ENCODE assay signal across 38 cellular contexts in the genomic region with DNA sequence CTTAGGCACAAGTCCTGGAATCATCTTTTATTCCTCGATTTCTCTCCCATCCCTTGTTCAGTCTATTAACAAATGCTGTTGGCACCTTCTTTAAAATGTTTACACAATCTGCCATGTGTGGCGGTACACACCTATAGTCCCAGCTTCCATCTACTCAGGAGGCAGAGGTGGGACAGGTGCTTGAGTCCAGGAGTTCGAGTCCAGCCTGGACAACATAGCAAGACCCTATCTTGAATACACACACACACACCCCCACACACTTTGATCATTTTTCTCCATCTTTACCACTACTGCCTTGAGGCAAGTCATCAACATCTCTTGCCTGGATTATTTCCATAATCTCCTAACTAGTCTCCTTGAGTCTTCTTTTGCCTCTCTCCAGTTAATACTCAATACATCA.
"Had no signal": no experiment of that assay in that cellular context is flagged by ENCODE, and none has a peak within 500 bp of the region (broad histone marks: within the 10 kb centered on the region; RNA-seq: fewer than 3 reads in every experiment).

No MANE protein-coding gene starts in this region.

- H3K4me1 ChIP-seq: adrenal gland, ascending aorta, body of pancreas, breast epithelium had no signal

- H3K4me3 ChIP-seq: adrenal gland, ascending aorta, body of pancreas, breast epithelium, cardiac muscle cell had no signal

- H3K4me3 Mint-ChIP-seq: activated naive CD4-positive, alpha-beta T cell treated with anti-CD3 and anti-CD28 coated beads for 36 hours; activated naive CD4-positive, alpha-beta T cell treated with anti-CD3 and anti-CD28 coated beads, Interleukin-2, amount 10 ng/mL, durations not matched to agents 7 days and 5 days; activated naive CD4-positive, alpha-beta T cell treated with anti-CD3 and anti-CD28 coated beads, Interleukin-2, amount 50 U/mL, for 24 hours; activated naive CD8-positive, alpha-beta T cell; activated naive CD8-positive, alpha-beta T cell treated with anti-CD3 and anti-CD28 coated beads for 36 hours; activated naive CD8-positive, alpha-beta T cell treated with anti-CD3 and anti-CD28 coated beads, Interleukin-2, amount 10 ng/mL, durations not matched to agents 7 days and 5 days; activated naive CD8-positive, alpha-beta T cell treated with anti-CD3 and anti-CD28 coated beads, Interleukin-2, amount 50 U/mL, for 24 hours; activated T-cell treated with anti-CD3 and anti-CD28 coated beads, Interleukin-2, amount 50 U/mL, for 24 hours; activated T-cell treated with anti-CD3 and anti-CD28 coated beads, Interleukin-2, amount 50 U/mL, for 4 hours; activated T-cell treated with anti-CD3 and anti-CD28 coated beads, Interleukin-2, amount 50 U/mL, for 72 hours; activated T-helper 1 cell treated with anti-CD3 and anti-CD28 coated beads, Interleukin-12 subunit alpha, Interleukin-12 subunit beta, Interleukin-2, Interleukin-4 antibody, amounts not matched to agents 30 ng/mL and 10 ng/mL and 1 ng/mL, durations not matched to agents 14 hours and 24 hours and 36 hours; activated T-helper 17 cell treated with anti-CD3 and anti-CD28 coated beads, Interleukin-2, amount 50 U/mL, for 72 hours; brain; central memory CD8-positive, alpha-beta T cell had no signal

- H3K27me3 Mint-ChIP-seq: activated naive CD4-positive, alpha-beta T cell treated with anti-CD3 and anti-CD28 coated beads, Interleukin-2, amount 50 U/mL, for 24 hours; activated naive CD8-positive, alpha-beta T cell; activated naive CD8-positive, alpha-beta T cell treated with anti-CD3 and anti-CD28 coated beads for 36 hours; activated naive CD8-positive, alpha-beta T cell treated with anti-CD3 and anti-CD28 coated beads, Interleukin-2, amount 10 ng/mL, durations not matched to agents 7 days and 5 days; activated naive CD8-positive, alpha-beta T cell treated with anti-CD3 and anti-CD28 coated beads, Interleukin-2, amount 50 U/mL, for 24 hours; activated T-cell treated with anti-CD3 and anti-CD28 coated beads, Interleukin-2, amount 50 U/mL, for 24 hours; activated T-helper 17 cell treated with anti-CD3 and anti-CD28 coated beads, Interleukin-2, amount 50 U/mL, for 72 hours; brain; central memory CD8-positive, alpha-beta T cell had no signal

- H3K9me3 Mint-ChIP-seq: activated naive CD4-positive, alpha-beta T cell treated with anti-CD3 and anti-CD28 coated beads for 36 hours; activated naive CD4-positive, alpha-beta T cell treated with anti-CD3 and anti-CD28 coated beads, Interleukin-2, amount 50 U/mL, for 24 hours; activated T-cell treated with anti-CD3 and anti-CD28 coated beads, Interleukin-2, amount 50 U/mL, for 24 hours; activated T-cell treated with anti-CD3 and anti-CD28 coated beads, Interleukin-2, amount 50 U/mL, for 4 hours; activated T-helper 17 cell treated with anti-CD3 and anti-CD28 coated beads, Interleukin-2, amount 50 U/mL, for 72 hours had no signal

- H3K27ac Mint-ChIP-seq: activated naive CD4-positive, alpha-beta T cell treated with anti-CD3 and anti-CD28 coated beads for 36 hours; activated naive CD4-positive, alpha-beta T cell treated with anti-CD3 and anti-CD28 coated beads, Interleukin-2, amount 10 ng/mL, durations not matched to agents 7 days and 5 days; activated naive CD4-positive, alpha-beta T cell treated with anti-CD3 and anti-CD28 coated beads, Interleukin-2, amount 50 U/mL, for 24 hours; activated naive CD4-positive, alpha-beta T cell treated with anti-CD3 and anti-CD28 coated beads, Interleukin-2, amount 50 U/mL, for 72 hours; activated naive CD8-positive, alpha-beta T cell; activated naive CD8-positive, alpha-beta T cell treated with anti-CD3 and anti-CD28 coated beads for 36 hours; activated naive CD8-positive, alpha-beta T cell treated with anti-CD3 and anti-CD28 coated beads, Interleukin-2, amount 10 ng/mL, durations not matched to agents 7 days and 5 days; activated naive CD8-positive, alpha-beta T cell treated with anti-CD3 and anti-CD28 coated beads, Interleukin-2, amount 50 U/mL, for 24 hours; activated T-cell treated with anti-CD3 and anti-CD28 coated beads, Interleukin-2, amount 50 U/mL, for 24 hours; activated T-cell treated with anti-CD3 and anti-CD28 coated beads, Interleukin-2, amount 50 U/mL, for 72 hours; activated T-helper 1 cell treated with anti-CD3 and anti-CD28 coated beads, Interleukin-12 subunit alpha, Interleukin-12 subunit beta, Interleukin-2, Interleukin-4 antibody, amounts not matched to agents 30 ng/mL and 10 ng/mL and 1 ng/mL, durations not matched to agents 14 hours and 24 hours and 36 hours; activated T-helper 17 cell treated with anti-CD3 and anti-CD28 coated beads, Interleukin-2, amount 50 U/mL, for 72 hours; activated T-helper 2 cell treated with anti-CD3 and anti-CD28 coated beads, Interferon-gamma antibody, Interleukin-2, Interleukin-4, amounts not matched to agents 10 μg/mL and 5 μg/mL and 100 μg/mL, durations not matched to agents 14 hours and 24 hours and 36 hours; brain had no signal

- H3K36me3 Mint-ChIP-seq: activated naive CD4-positive, alpha-beta T cell treated with anti-CD3 and anti-CD28 coated beads, Interleukin-2, amount 10 ng/mL, durations not matched to agents 7 days and 5 days; brain had no signal

- H3K27me3 ChIP-seq: adrenal gland, ascending aorta, body of pancreas, brain microvascular endothelial cell, breast epithelium, cardiac muscle cell had no signal

- H3K4me1 Mint-ChIP-seq: activated naive CD4-positive, alpha-beta T cell treated with anti-CD3 and anti-CD28 coated beads, Interleukin-2, amount 10 ng/mL, durations not matched to agents 7 days and 5 days; activated naive CD4-positive, alpha-beta T cell treated with anti-CD3 and anti-CD28 coated beads, Interleukin-2, amount 50 U/mL, for 24 hours; activated naive CD8-positive, alpha-beta T cell treated with anti-CD3 and anti-CD28 coated beads, Interleukin-2, amount 50 U/mL, for 24 hours; activated T-helper 17 cell treated with anti-CD3 and anti-CD28 coated beads, Interleukin-2, amount 50 U/mL, for 72 hours; central memory CD8-positive, alpha-beta T cell had no signal

- DNase-seq: activated effector memory CD4-positive, alpha-beta T cell treated with anti-CD3 and anti-CD28 coated beads, Interleukin-2, amount 50 U/mL, for 16 hours; activated effector memory CD4-positive, alpha-beta T cell treated with Interleukin-2 at 50 U/mL for 16 hours; activated gamma-delta T cell; activated gamma-delta T cell treated with Interleukin-2 at 50 U/mL for 16 hours; activated naive CD4-positive, alpha-beta T cell; activated naive CD4-positive, alpha-beta T cell treated with anti-CD3 and anti-CD28 coated beads for 36 hours; activated naive CD4-positive, alpha-beta T cell treated with anti-CD3 and anti-CD28 coated beads, Interleukin-2, amount 10 ng/mL, durations not matched to agents 7 days and 5 days; activated naive CD4-positive, alpha-beta T cell treated with anti-CD3 and anti-CD28 coated beads, Interleukin-2, amount 50 U/mL, for 16 hours; activated naive CD4-positive, alpha-beta T cell treated with Interleukin-2 at 50 U/mL for 16 hours; activated naive CD8-positive, alpha-beta T cell treated with anti-CD3 and anti-CD28 coated beads for 36 hours; activated naive CD8-positive, alpha-beta T cell treated with anti-CD3 and anti-CD28 coated beads, Interleukin-2, amount 10 ng/mL, durations not matched to agents 7 days and 5 days; activated naive CD8-positive, alpha-beta T cell treated with anti-CD3 and anti-CD28 coated beads, Interleukin-2, amount 50 U/mL, for 24 hours; activated T-cell treated with anti-CD3 and anti-CD28 coated beads, Interleukin-2, amount 50 U/mL, for 1 hour; activated T-cell treated with anti-CD3 and anti-CD28 coated beads, Interleukin-2, amount 50 U/mL, for 24 hours; activated T-cell treated with anti-CD3 and anti-CD28 coated beads, Interleukin-2, amount 50 U/mL, for 4 hours; activated T-cell treated with anti-CD3 and anti-CD28 coated beads, Interleukin-2, amount 50 U/mL, for 48 hours; activated T-cell treated with anti-CD3 and anti-CD28 coated beads, Interleukin-2, amount 50 U/mL, for 72 hours; adrenal gland; amniotic stem cell; amygdala; anterior cingulate cortex; aorta; body of pancreas; brain microvascular endothelial cell; caudate nucleus; cerebellar nuclear complex had no signal

- FAIRE-seq: astrocyte had no signal

- ATAC-seq: activated naive CD4-positive, alpha-beta T cell treated with anti-CD3 and anti-CD28 coated beads, Interleukin-2, amount 50 U/mL, for 72 hours; activated naive CD8-positive, alpha-beta T cell treated with anti-CD3 and anti-CD28 coated beads, Interleukin-2, amount 50 U/mL, for 24 hours; activated T-cell treated with anti-CD3 and anti-CD28 coated beads, Interleukin-2, amount 50 U/mL, for 4 hours; activated T-cell treated with anti-CD3 and anti-CD28 coated beads, Interleukin-2, amount 50 U/mL, for 72 hours; activated T-helper 17 cell treated with anti-CD3 and anti-CD28 coated beads, Interleukin-2, amount 50 U/mL, for 72 hours; body of pancreas had no signal

- H3K27ac ChIP-seq: adrenal gland, ascending aorta, body of pancreas, brain microvascular endothelial cell, breast epithelium, cardiac muscle cell had no signal

- H3K36me3 ChIP-seq: adrenal gland, ascending aorta, brain microvascular endothelial cell, breast epithelium, cardiac muscle cell had no signal

- H3K9me3 ChIP-seq: adrenal gland, ascending aorta, body of pancreas, breast epithelium had no signal
